1 cellular context compared by ENCODE assay signal in the genomic region with DNA sequence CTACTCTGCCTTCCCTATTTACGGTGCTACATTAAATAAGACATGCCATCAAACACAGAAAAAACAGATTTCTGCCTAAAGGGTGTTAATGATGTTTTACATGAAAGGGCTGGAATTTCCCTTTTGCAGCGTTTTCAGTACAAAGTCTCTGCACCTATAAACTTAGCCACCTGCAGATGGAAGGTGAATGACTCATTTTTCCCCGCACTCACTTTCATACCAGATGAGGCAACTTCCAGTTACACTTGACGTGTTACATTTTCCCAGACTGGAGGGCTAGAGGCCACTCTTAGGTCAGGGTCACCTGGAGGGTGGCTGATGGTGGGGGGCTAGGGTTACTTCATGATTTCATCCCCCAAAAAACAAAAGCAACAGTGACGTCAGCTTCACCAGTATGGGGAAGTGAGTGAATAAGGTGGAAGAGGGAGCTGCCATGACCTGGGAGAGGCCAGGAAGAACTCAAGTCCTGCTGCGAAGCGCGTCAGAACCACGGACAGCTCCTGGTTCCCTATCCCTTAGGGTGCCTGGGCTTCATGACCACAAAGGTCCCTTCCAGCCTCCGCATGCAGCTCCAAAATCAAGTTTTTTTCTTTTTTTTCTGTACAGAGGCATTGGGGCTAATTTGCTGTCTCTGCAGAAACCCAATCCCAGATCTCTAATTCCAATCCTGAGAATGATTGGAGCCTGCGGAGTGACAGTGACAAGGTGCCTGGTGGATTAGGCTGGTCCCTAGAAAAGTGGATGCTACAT.
TF ChIP-seq lines count a peak whose summit lies in the region.

No MANE protein-coding gene starts in this region.

TF ChIP-seq in GM12878, 131 proteins besides CTCF, POLR2A, EP300 and RAD21 (continued from another document and continues in another):
- TF ChIP-seq SIX5 (IDR thresholded peaks at IDR 0.05; ENCODE audit: low read depth, low read length, severe bottlenecking), result no peak
- peak; percentile 93 for TF ChIP-seq EED (IDR thresholded peaks at IDR 0.05; ENCODE audit: low read depth)
- TF ChIP-seq HDAC2 (IDR thresholded peaks at IDR 0.05), result no peak
- peak; percentile 6 to 66; a peak in 2 of 4 replicates for TF ChIP-seq BHLHE40 (IDR thresholded peaks at IDR 0.05; ENCODE audit: borderline replicate concordance in 1 of 2, low read depth in 2 of 2, low read length in 1 of 2)
- TF ChIP-seq, protein P1, sequence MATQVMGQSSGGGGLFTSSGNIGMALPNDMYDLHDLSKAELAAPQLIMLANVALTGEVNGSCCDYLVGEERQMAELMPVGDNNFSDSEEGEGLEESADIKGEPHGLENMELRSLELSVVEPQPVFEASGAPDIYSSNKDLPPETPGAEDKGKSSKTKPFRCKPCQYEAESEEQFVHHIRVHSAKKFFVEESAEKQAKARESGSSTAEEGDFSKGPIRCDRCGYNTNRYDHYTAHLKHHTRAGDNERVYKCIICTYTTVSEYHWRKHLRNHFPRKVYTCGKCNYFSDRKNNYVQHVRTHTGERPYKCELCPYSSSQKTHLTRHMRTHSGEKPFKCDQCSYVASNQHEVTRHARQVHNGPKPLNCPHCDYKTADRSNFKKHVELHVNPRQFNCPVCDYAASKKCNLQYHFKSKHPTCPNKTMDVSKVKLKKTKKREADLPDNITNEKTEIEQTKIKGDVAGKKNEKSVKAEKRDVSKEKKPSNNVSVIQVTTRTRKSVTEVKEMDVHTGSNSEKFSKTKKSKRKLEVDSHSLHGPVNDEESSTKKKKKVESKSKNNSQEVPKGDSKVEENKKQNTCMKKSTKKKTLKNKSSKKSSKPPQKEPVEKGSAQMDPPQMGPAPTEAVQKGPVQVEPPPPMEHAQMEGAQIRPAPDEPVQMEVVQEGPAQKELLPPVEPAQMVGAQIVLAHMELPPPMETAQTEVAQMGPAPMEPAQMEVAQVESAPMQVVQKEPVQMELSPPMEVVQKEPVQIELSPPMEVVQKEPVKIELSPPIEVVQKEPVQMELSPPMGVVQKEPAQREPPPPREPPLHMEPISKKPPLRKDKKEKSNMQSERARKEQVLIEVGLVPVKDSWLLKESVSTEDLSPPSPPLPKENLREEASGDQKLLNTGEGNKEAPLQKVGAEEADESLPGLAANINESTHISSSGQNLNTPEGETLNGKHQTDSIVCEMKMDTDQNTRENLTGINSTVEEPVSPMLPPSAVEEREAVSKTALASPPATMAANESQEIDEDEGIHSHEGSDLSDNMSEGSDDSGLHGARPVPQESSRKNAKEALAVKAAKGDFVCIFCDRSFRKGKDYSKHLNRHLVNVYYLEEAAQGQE (IDR thresholded peaks at IDR 0.05; ENCODE audit: low read depth, low read length), result peak; percentile 97
- TF ChIP-seq, protein P2, sequence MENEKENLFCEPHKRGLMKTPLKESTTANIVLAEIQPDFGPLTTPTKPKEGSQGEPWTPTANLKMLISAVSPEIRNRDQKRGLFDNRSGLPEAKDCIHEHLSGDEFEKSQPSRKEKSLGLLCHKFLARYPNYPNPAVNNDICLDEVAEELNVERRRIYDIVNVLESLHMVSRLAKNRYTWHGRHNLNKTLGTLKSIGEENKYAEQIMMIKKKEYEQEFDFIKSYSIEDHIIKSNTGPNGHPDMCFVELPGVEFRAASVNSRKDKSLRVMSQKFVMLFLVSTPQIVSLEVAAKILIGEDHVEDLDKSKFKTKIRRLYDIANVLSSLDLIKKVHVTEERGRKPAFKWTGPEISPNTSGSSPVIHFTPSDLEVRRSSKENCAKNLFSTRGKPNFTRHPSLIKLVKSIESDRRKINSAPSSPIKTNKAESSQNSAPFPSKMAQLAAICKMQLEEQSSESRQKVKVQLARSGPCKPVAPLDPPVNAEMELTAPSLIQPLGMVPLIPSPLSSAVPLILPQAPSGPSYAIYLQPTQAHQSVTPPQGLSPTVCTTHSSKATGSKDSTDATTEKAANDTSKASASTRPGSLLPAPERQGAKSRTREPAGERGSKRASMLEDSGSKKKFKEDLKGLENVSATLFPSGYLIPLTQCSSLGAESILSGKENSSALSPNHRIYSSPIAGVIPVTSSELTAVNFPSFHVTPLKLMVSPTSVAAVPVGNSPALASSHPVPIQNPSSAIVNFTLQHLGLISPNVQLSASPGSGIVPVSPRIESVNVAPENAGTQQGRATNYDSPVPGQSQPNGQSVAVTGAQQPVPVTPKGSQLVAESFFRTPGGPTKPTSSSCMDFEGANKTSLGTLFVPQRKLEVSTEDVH (IDR thresholded peaks at IDR 0.05; ENCODE audit: low read depth, partially characterized antibody), result no peak
- no peak for TF ChIP-seq SMAD5 (IDR thresholded peaks at IDR 0.05; ENCODE audit: low read depth)
- peak; percentile 53; the same call in 1 of the 2 replicates for TF ChIP-seq PML (IDR thresholded peaks at IDR 0.05; ENCODE audit: low read length)
- TF ChIP-seq NFXL1 (IDR thresholded peaks at IDR 0.05; ENCODE audit: borderline replicate concordance), result no peak
- no peak for TF ChIP-seq SIN3A (IDR thresholded peaks at IDR 0.05; ENCODE audit: low read depth, low read length)
- no peak; the same call in 1 of the 2 replicates for TF ChIP-seq CBFB (IDR thresholded peaks at IDR 0.05; ENCODE audit: low read depth)
- no peak for TF ChIP-seq NR2C2 (IDR thresholded peaks at IDR 0.05; ENCODE audit: borderline replicate concordance, control insufficient read depth, insufficient read length, low read depth)
- no peak for TF ChIP-seq YBX1 (IDR thresholded peaks at IDR 0.05)
- TF ChIP-seq NBN (IDR thresholded peaks at IDR 0.05), result peak; percentile 62; the same call in 1 of the 2 replicates
- TF ChIP-seq ZNF217 (IDR thresholded peaks at IDR 0.05), result no peak
- 0 out of 2 replicates have a peak, but pooled peaks have one; percentile 62 for TF ChIP-seq ZBED1 (IDR thresholded peaks at IDR 0.05; ENCODE audit: borderline replicate concordance)
- TF ChIP-seq RCOR1 (conservative IDR thresholded peaks at IDR 0.05; ENCODE audit: low read depth, low read length), result no peak
- no peak for TF ChIP-seq BMI1 (IDR thresholded peaks at IDR 0.05; ENCODE audit: borderline replicate concordance)
- TF ChIP-seq, protein P3, sequence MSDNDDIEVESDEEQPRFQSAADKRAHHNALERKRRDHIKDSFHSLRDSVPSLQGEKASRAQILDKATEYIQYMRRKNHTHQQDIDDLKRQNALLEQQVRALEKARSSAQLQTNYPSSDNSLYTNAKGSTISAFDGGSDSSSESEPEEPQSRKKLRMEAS (IDR thresholded peaks at IDR 0.05; ENCODE audit: low read depth, low read length), result no peak
- no peak for TF ChIP-seq LARP7 (IDR thresholded peaks at IDR 0.05)
- TF ChIP-seq SMAD1 (IDR thresholded peaks at IDR 0.05; ENCODE audit: low read depth, partially characterized antibody), result no peak
- no peak for TF ChIP-seq CHD4 (IDR thresholded peaks at IDR 0.05)
- 0 out of 2 replicates have a peak, but pooled peaks have one; percentile 29 for TF ChIP-seq POLR2AphosphoS5 (IDR thresholded peaks at IDR 0.05; ENCODE audit: low read length)
- TF ChIP-seq, protein P4, sequence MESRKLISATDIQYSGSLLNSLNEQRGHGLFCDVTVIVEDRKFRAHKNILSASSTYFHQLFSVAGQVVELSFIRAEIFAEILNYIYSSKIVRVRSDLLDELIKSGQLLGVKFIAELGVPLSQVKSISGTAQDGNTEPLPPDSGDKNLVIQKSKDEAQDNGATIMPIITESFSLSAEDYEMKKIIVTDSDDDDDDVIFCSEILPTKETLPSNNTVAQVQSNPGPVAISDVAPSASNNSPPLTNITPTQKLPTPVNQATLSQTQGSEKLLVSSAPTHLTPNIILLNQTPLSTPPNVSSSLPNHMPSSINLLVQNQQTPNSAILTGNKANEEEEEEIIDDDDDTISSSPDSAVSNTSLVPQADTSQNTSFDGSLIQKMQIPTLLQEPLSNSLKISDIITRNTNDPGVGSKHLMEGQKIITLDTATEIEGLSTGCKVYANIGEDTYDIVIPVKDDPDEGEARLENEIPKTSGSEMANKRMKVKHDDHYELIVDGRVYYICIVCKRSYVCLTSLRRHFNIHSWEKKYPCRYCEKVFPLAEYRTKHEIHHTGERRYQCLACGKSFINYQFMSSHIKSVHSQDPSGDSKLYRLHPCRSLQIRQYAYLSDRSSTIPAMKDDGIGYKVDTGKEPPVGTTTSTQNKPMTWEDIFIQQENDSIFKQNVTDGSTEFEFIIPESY (IDR thresholded peaks at IDR 0.05), result no peak
- peak; percentile 85 for TF ChIP-seq CREM (IDR thresholded peaks at IDR 0.05; ENCODE audit: low read depth)
- TF ChIP-seq TBL1XR1 (IDR thresholded peaks at IDR 0.05; ENCODE audit: low read depth, low read length), result peak; percentile 22; the same call in 1 of the 2 replicates
- peak; percentile 92 for TF ChIP-seq ATF7 (IDR thresholded peaks at IDR 0.05; ENCODE audit: low read depth)
- TF ChIP-seq NFIC (IDR thresholded peaks at IDR 0.05; ENCODE audit: low read depth, low read length), result peak; percentile 91
- TF ChIP-seq MXI1 (IDR thresholded peaks at IDR 0.05; ENCODE audit: low read depth, low read length), result no peak
- peak; percentile 84 for TF ChIP-seq MTA2 (IDR thresholded peaks at IDR 0.05; ENCODE audit: low read depth)
- no peak for TF ChIP-seq TARDBP (IDR thresholded peaks at IDR 0.05; ENCODE audit: borderline replicate concordance)
- no peak for TF ChIP-seq ZNF622 (IDR thresholded peaks at IDR 0.05)
- TF ChIP-seq PAX5 (IDR thresholded peaks at IDR 0.05; ENCODE audit: borderline replicate concordance, low read depth, low read length), result peak; percentile 50; the same call in 1 of the 2 replicates
- peak; percentile 25; the same call in 1 of the 2 replicates for TF ChIP-seq YY1 (IDR thresholded peaks at IDR 0.05; ENCODE audit: low read depth, low read length)
- TF ChIP-seq, protein P5, sequence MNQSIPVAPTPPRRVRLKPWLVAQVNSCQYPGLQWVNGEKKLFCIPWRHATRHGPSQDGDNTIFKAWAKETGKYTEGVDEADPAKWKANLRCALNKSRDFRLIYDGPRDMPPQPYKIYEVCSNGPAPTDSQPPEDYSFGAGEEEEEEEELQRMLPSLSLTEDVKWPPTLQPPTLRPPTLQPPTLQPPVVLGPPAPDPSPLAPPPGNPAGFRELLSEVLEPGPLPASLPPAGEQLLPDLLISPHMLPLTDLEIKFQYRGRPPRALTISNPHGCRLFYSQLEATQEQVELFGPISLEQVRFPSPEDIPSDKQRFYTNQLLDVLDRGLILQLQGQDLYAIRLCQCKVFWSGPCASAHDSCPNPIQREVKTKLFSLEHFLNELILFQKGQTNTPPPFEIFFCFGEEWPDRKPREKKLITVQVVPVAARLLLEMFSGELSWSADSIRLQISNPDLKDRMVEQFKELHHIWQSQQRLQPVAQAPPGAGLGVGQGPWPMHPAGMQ (IDR thresholded peaks at IDR 0.05; ENCODE audit: borderline replicate concordance), result no peak
- TF ChIP-seq, protein P6, sequence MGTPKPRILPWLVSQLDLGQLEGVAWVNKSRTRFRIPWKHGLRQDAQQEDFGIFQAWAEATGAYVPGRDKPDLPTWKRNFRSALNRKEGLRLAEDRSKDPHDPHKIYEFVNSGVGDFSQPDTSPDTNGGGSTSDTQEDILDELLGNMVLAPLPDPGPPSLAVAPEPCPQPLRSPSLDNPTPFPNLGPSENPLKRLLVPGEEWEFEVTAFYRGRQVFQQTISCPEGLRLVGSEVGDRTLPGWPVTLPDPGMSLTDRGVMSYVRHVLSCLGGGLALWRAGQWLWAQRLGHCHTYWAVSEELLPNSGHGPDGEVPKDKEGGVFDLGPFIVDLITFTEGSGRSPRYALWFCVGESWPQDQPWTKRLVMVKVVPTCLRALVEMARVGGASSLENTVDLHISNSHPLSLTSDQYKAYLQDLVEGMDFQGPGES (IDR thresholded peaks at IDR 0.05), result no peak
- TF ChIP-seq, protein P7, sequence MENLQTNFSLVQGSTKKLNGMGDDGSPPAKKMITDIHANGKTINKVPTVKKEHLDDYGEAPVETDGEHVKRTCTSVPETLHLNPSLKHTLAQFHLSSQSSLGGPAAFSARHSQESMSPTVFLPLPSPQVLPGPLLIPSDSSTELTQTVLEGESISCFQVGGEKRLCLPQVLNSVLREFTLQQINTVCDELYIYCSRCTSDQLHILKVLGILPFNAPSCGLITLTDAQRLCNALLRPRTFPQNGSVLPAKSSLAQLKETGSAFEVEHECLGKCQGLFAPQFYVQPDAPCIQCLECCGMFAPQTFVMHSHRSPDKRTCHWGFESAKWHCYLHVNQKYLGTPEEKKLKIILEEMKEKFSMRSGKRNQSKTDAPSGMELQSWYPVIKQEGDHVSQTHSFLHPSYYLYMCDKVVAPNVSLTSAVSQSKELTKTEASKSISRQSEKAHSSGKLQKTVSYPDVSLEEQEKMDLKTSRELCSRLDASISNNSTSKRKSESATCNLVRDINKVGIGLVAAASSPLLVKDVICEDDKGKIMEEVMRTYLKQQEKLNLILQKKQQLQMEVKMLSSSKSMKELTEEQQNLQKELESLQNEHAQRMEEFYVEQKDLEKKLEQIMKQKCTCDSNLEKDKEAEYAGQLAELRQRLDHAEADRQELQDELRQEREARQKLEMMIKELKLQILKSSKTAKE (IDR thresholded peaks at IDR 0.05; ENCODE audit: low read depth, poor library complexity, severe bottlenecking), result peak; percentile 57
- no peak for TF ChIP-seq ZNF274 (IDR thresholded peaks at IDR 0.05; ENCODE audit: insufficient read depth, insufficient read length)
- no peak for TF ChIP-seq EZH2 (IDR thresholded peaks at IDR 0.05; ENCODE audit: borderline replicate concordance, control insufficient read depth, low read depth, low read length)
- TF ChIP-seq, protein P8, sequence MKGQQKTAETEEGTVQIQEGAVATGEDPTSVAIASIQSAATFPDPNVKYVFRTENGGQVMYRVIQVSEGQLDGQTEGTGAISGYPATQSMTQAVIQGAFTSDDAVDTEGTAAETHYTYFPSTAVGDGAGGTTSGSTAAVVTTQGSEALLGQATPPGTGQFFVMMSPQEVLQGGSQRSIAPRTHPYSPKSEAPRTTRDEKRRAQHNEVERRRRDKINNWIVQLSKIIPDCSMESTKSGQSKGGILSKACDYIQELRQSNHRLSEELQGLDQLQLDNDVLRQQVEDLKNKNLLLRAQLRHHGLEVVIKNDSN (IDR thresholded peaks at IDR 0.05; ENCODE audit: borderline replicate concordance, extremely low read length, insufficient read depth, low read depth, low read length), result no peak
- TF ChIP-seq ZSCAN29 (IDR thresholded peaks at IDR 0.05), result no peak
- no peak for TF ChIP-seq KLF5 (IDR thresholded peaks at IDR 0.05; ENCODE audit: partially characterized antibody)
- TF ChIP-seq, protein P9, sequence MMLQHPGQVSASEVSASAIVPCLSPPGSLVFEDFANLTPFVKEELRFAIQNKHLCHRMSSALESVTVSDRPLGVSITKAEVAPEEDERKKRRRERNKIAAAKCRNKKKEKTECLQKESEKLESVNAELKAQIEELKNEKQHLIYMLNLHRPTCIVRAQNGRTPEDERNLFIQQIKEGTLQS (IDR thresholded peaks at IDR 0.05; ENCODE audit: borderline replicate concordance, extremely low read depth, low read depth, low read length), result no peak
- TF ChIP-seq GABPA (IDR thresholded peaks at IDR 0.05; ENCODE audit: low read depth), result 0 out of 2 replicates have a peak, but pooled peaks have one; percentile 37
- TF ChIP-seq POU2F2 (IDR thresholded peaks at IDR 0.05; ENCODE audit: borderline replicate concordance, low read depth, low read length), result peak; percentile 11; the same call in 1 of the 3 replicates
- TF ChIP-seq CHD2 (IDR thresholded peaks at IDR 0.05; ENCODE audit: borderline replicate concordance, low read depth, low read length), result no peak
- no peak for TF ChIP-seq RBBP5 (conservative IDR thresholded peaks at IDR 0.05)
- peak; percentile 94 to 96 for TF ChIP-seq IKZF2 (IDR thresholded peaks at IDR 0.05)
- TF ChIP-seq KAT2A (conservative IDR thresholded peaks at IDR 0.05; ENCODE audit: control insufficient read depth, low read depth, low read length), result no peak
- no peak for TF ChIP-seq ZNF207 (IDR thresholded peaks at IDR 0.05; ENCODE audit: borderline replicate concordance)
- TF ChIP-seq WRNIP1 (IDR thresholded peaks at IDR 0.05; ENCODE audit: borderline replicate concordance, low read depth, low read length), result no peak
- no peak for TF ChIP-seq ZNF384 (IDR thresholded peaks at IDR 0.05; ENCODE audit: borderline replicate concordance, low read depth, low read length)
- no peak for TF ChIP-seq ZZZ3 (IDR thresholded peaks at IDR 0.05; ENCODE audit: control insufficient read depth, insufficient read length, low read depth)
